In genomic region chr10:117168729-117169128, GRCh38 we compare ENCODE assay signal across 13 cellular contexts. TPM values are rescaled to one million over a fixed set of nuclear protein-coding genes. Genes with fewer than 3 reads are reported as not detected.
DNase-seq lines count a peak whose midpoint lies in the region; ATAC-seq and TF ChIP-seq lines count a peak whose summit lies in the region.
"Had no signal": no experiment of that assay in that cellular context is flagged by ENCODE, and none has a peak within 500 bp of the region (broad histone marks: within the 10 kb centered on the region; RNA-seq: fewer than 3 reads in every experiment).

No MANE protein-coding gene starts in this region.

- H3K27me3 Mint-ChIP-seq in CD4-positive, alpha-beta memory T cell, result peaks cover 66 to 68% of the 10 kb centered on the region in 2 donors
- peaks cover 81% of the 10 kb centered on the region for H3K27me3 Mint-ChIP-seq in activated T-cell treated with anti-CD3 and anti-CD28 coated beads, Interleukin-2, amount 50 U/mL, for 72 hours (ENCODE audit: low read depth)
- H3K27me3 Mint-ChIP-seq in memory B cell, result peaks cover 25% of the 10 kb centered on the region
- peaks cover 64 to 71% of the 10 kb centered on the region in 2 donors for H3K27me3 Mint-ChIP-seq in CD8-positive, alpha-beta memory T cell

- ATAC-seq in activated T-cell treated with anti-CD3 and anti-CD28 coated beads, Interleukin-2, amount 50 U/mL, for 72 hours (replicated peaks in 1 of 2), result no peak
- ATAC-seq in memory B cell (ENCODE audit: low read depth) (no peak), HG02798 (IDR thresholded peaks at IDR 0.05; ENCODE audit: poor library complexity, unreplicated experiment) (no peak)

- H3K4me1 ChIP-seq in CD4-positive, alpha-beta memory T cell (ENCODE audit: insufficient read depth, low read length), result peaks cover 19% of the 10 kb centered on the region
- H3K4me1 ChIP-seq in CD8-positive, alpha-beta memory T cell (ENCODE audit: insufficient read depth, low read length), result peaks cover 13% of the 10 kb centered on the region

- H3K27ac Mint-ChIP-seq in CD4-positive, alpha-beta memory T cell, result no peak overlapping the region
- H3K27ac Mint-ChIP-seq in activated T-cell treated with anti-CD3 and anti-CD28 coated beads, Interleukin-2, amount 50 U/mL, for 72 hours, result no peak overlapping the region
- H3K27ac Mint-ChIP-seq in memory B cell, result no peak overlapping the region
- no peak overlapping the region for H3K27ac Mint-ChIP-seq in CD8-positive, alpha-beta memory T cell
- H3K27ac Mint-ChIP-seq: activated CD4-positive, alpha-beta memory T cell treated with anti-CD3 and anti-CD28 coated beads, Interleukin-2, amount 10 ng/mL, durations not matched to agents 7 days and 5 days; immature natural killer cell had no signal

- peaks cover 16 to 40% (median 31%) of the 10 kb centered on the region in 4 donors for H3K4me1 Mint-ChIP-seq in CD4-positive, alpha-beta memory T cell
- H3K4me1 Mint-ChIP-seq in activated T-cell treated with anti-CD3 and anti-CD28 coated beads, Interleukin-2, amount 50 U/mL, for 72 hours (ENCODE audit: low read depth), result peaks cover 46% of the 10 kb centered on the region
- H3K4me1 Mint-ChIP-seq in memory B cell, result peaks cover 5% of the 10 kb centered on the region
- H3K4me1 Mint-ChIP-seq in CD8-positive, alpha-beta memory T cell, result peaks cover 19 to 46% (median 30%) of the 10 kb centered on the region in 3 donors

- H3K27ac ChIP-seq in CD4-positive, alpha-beta memory T cell (ENCODE audit: low read depth, low read length), result no peak overlapping the region
- H3K27ac ChIP-seq in CD8-positive, alpha-beta memory T cell (ENCODE audit: low read depth, low read length), result no peak overlapping the region
- H3K27ac ChIP-seq: BLaER1 had no signal

- CTCF ChIA-PET in CD4-positive, alpha-beta memory T cell (lab: Charles Lee; ENCODE audit: partially characterized antibody), result interaction anchor here (1.3 to 10.4 kb wide), 8 partner anchors 10 to 380 kb away, joined by 3 to 196 read pairs (median 8); no protein-coding TSS in a partner anchor
- CTCF ChIA-PET in CD8-positive, alpha-beta memory T cell (lab: Charles Lee), result interaction anchor here (1.1 to 3.2 kb wide), 6 partner anchors 10 to 381 kb away, joined by 3 to 16 read pairs (median 8); no protein-coding TSS in a partner anchor

- H3K4me3 ChIP-seq in CD4-positive, alpha-beta memory T cell (ENCODE audit: low read length in 2 of 2), result no peak overlapping the region
- H3K4me3 ChIP-seq in CD8-positive, alpha-beta memory T cell (ENCODE audit: low read length), result no peak overlapping the region
- H3K4me3 ChIP-seq: BLaER1 had no signal

- peak overlapping the region in 6 of 8 donors; percentile 4 to 72 (median 52) for H3K4me3 Mint-ChIP-seq in CD4-positive, alpha-beta memory T cell
- H3K4me3 Mint-ChIP-seq in activated T-cell treated with anti-CD3 and anti-CD28 coated beads, Interleukin-2, amount 50 U/mL, for 72 hours, result peak overlapping the region; percentile 69 to 72
- peak overlapping the region; percentile 37 for H3K4me3 Mint-ChIP-seq in memory B cell
- peak overlapping the region in 3 of 7 donors; percentile 24 to 74 (median 57) for H3K4me3 Mint-ChIP-seq in CD8-positive, alpha-beta memory T cell

- peaks cover 0 to 5% (median 0%) of the 10 kb centered on the region in 8 donors for H3K9me3 Mint-ChIP-seq in CD4-positive, alpha-beta memory T cell
- no peaks in the 10 kb centered on the region for H3K9me3 Mint-ChIP-seq in activated T-cell treated with anti-CD3 and anti-CD28 coated beads, Interleukin-2, amount 50 U/mL, for 72 hours
- H3K9me3 Mint-ChIP-seq in memory B cell, result no peaks in the 10 kb centered on the region
- H3K9me3 Mint-ChIP-seq in CD8-positive, alpha-beta memory T cell, result peaks cover 0 to 3% (median 0%) of the 10 kb centered on the region in 5 donors
- H3K9me3 Mint-ChIP-seq: activated CD4-positive, alpha-beta memory T cell treated with anti-CD3 and anti-CD28 coated beads, Interleukin-2, amount 10 ng/mL, durations not matched to agents 7 days and 5 days had no signal

- no peaks in the 10 kb centered on the region for H3K36me3 ChIP-seq in CD4-positive, alpha-beta memory T cell (ENCODE audit: insufficient read depth, low read length)
- no peaks in the 10 kb centered on the region for H3K36me3 ChIP-seq in CD8-positive, alpha-beta memory T cell (ENCODE audit: insufficient read depth, low read length)
- H3K36me3 ChIP-seq: BLaER1 had no signal

- no peaks in the 10 kb centered on the region for H3K9me3 ChIP-seq in CD4-positive, alpha-beta memory T cell (ENCODE audit: control insufficient read depth in 1 of 2, low read length in 2 of 2)
- no peaks in the 10 kb centered on the region for H3K9me3 ChIP-seq in CD8-positive, alpha-beta memory T cell (ENCODE audit: low read length)
- H3K9me3 ChIP-seq: SK-N-SH had no signal

- no peak for TF ChIP-seq CTCF in GM13976 (IDR thresholded peaks at IDR 0.05; ENCODE audit: borderline replicate concordance, control extremely low read depth, extremely low read depth, insufficient read depth, missing control alignments)

- in situ Hi-C loops in GM13976 (cut with MboI; ENCODE audit: low sequenced_read_pairs, unreplicated experiment), result no loop called here

- intact Hi-C loops in CD4-positive, alpha-beta memory T cell (cut with micrococcal nuclease), result loop anchor here (5.0 kb wide), 1 partner anchor 879 kb away; the partner anchor contains the start of gene RAB11FIP2

- no peak for DNase-seq in CD4-positive, alpha-beta memory T cell
- DNase-seq in GM13976 (ENCODE audit: low spot score) (peak; percentile 33), memory B cell (ENCODE audit: low spot score in 2 of 2) (no peak), amniotic stem cell (lab: John Stamatoyannopoulos, UW) (no peak)
- peak in 1 of 2 donors; percentile 2 for DNase-seq in activated T-cell treated with anti-CD3 and anti-CD28 coated beads, Interleukin-2, amount 50 U/mL, for 72 hours
- DNase-seq in CD8-positive, alpha-beta memory T cell, result no peak

- H3K27me3 ChIP-seq in CD4-positive, alpha-beta memory T cell (ENCODE audit: insufficient read depth, low read length), result peaks cover 59% of the 10 kb centered on the region
- H3K27me3 ChIP-seq in CD8-positive, alpha-beta memory T cell (ENCODE audit: insufficient read depth, low read length, poor library complexity, severe bottlenecking), result peaks cover 68% of the 10 kb centered on the region

- H3K36me3 Mint-ChIP-seq in CD4-positive, alpha-beta memory T cell, result no peaks in the 10 kb centered on the region
- H3K36me3 Mint-ChIP-seq in activated T-cell treated with anti-CD3 and anti-CD28 coated beads, Interleukin-2, amount 50 U/mL, for 72 hours (ENCODE audit: insufficient read depth in 2 of 2), result no peaks in the 10 kb centered on the region
- no peaks in the 10 kb centered on the region for H3K36me3 Mint-ChIP-seq in memory B cell
- peaks cover 0 to 1% (median 0%) of the 10 kb centered on the region in 3 donors for H3K36me3 Mint-ChIP-seq in CD8-positive, alpha-beta memory T cell
- H3K36me3 Mint-ChIP-seq: immature natural killer cell had no signal

- POLR2A ChIA-PET in CD4-positive, alpha-beta memory T cell (lab: Charles Lee; ENCODE audit: partially characterized antibody), result no interaction called here
- POLR2A ChIA-PET in CD8-positive, alpha-beta memory T cell (lab: Charles Lee), result no interaction called here

RNA-seq across cellular contexts. Expression of gene KCNK18, which starts 28.6 kb away (rescaled TPM):
- not detected for total RNA-seq in CD4-positive, alpha-beta memory T cell
- polyA plus RNA-seq in CD4-positive, alpha-beta memory T cell, result not detected
- total RNA-seq in activated T-cell treated with anti-CD3 and anti-CD28 coated beads, Interleukin-2, amount 50 U/mL, for 72 hours, result not detected
- total RNA-seq in CD8-positive, alpha-beta memory T cell, result not detected
- polyA plus RNA-seq in CD8-positive, alpha-beta memory T cell, result not detected
- total RNA-seq: activated CD4-positive, alpha-beta memory T cell treated with anti-CD3 and anti-CD28 coated beads, Interleukin-2, amount 10 ng/mL, durations not matched to agents 7 days and 5 days; H4; lower leg skin had no signal
- polyA plus RNA-seq: immature natural killer cell, SK-N-SH had no signal

RNA-seq across cellular contexts. Expression of gene VAX1, which starts 30.7 kb away (rescaled TPM):
- total RNA-seq in CD4-positive, alpha-beta memory T cell, result not detected
- polyA plus RNA-seq in CD4-positive, alpha-beta memory T cell, result not detected
- total RNA-seq in activated T-cell treated with anti-CD3 and anti-CD28 coated beads, Interleukin-2, amount 50 U/mL, for 72 hours, result not detected
- not detected for total RNA-seq in CD8-positive, alpha-beta memory T cell
- polyA plus RNA-seq in CD8-positive, alpha-beta memory T cell, result not detected
- total RNA-seq: activated CD4-positive, alpha-beta memory T cell treated with anti-CD3 and anti-CD28 coated beads, Interleukin-2, amount 10 ng/mL, durations not matched to agents 7 days and 5 days; H4; lower leg skin had no signal
- polyA plus RNA-seq: immature natural killer cell, SK-N-SH had no signal
